In the genomic region with DNA sequence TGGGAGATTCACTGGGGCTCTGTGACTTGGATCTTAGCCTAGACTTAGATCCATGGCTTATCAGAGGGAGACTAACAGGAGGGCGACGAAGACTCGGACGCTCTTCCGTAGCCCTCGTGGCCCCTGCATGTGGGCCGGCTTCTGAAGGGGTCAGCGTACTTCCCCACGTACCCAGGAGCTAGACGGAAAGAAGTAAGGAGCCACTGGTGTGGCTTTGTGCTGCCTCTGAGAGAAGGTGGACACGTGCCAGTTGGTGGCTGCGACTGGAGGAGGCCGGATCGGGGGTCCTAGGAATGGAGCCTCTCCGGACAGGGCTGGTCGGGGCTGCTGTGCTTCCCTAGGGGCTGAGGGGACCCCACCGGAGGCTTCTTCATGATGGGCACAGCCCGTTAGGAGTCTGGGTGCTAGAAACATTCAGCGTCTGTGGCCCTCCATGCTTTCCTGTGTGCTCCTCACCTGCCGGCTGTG, we compare ENCODE assay signal across 8 cellular contexts. TPM values are rescaled to one million over a fixed set of nuclear protein-coding genes. Genes with fewer than 3 reads are reported as not detected.
DNase-seq lines count a peak whose midpoint lies in the region; TF ChIP-seq lines count a peak whose summit lies in the region.

No MANE protein-coding gene starts in this region.

- 69 to 91% methylated on average over 20 of the region's 20 CpGs for WGBS in tibial nerve, 2 donors

- TF ChIP-seq EP300 in tibial nerve (IDR thresholded peaks at IDR 0.05) = no peak

- H3K4me1 ChIP-seq in right atrium auricular region = peaks cover 0 to 9% of the 10 kb centered on the region in 2 donors
- H3K4me1 ChIP-seq in tibial nerve = peaks cover 0 to 17% (median 3%) of the 10 kb centered on the region in 4 donors
- no peaks in the 10 kb centered on the region for H3K4me1 ChIP-seq in BE2C

- peaks cover 0 to 8% of the 10 kb centered on the region in 2 donors for H3K27me3 ChIP-seq in right atrium auricular region
- peaks cover 0 to 28% of the 10 kb centered on the region in 2 donors for H3K27me3 ChIP-seq in tibial nerve
- no peaks in the 10 kb centered on the region; the same call in 1 of the 2 replicates for H3K27me3 ChIP-seq in MG63
- no peaks in the 10 kb centered on the region for H3K27me3 ChIP-seq in BE2C

- CTCF ChIA-PET in activated CD4-positive, alpha-beta memory T cell treated with anti-CD3 and anti-CD28 coated beads, Interleukin-2, amount 10 ng/mL, durations not matched to agents 7 days and 5 days (lab: Charles Lee) = interaction anchor here (1.2 to 8.4 kb wide), 5 partner anchors 9 to 112 kb away, joined by 3 to 78 read pairs (median 5); no protein-coding TSS in a partner anchor

- peak; percentile 71 for DNase-seq in activated effector memory CD4-positive, alpha-beta T cell treated with anti-CD3 and anti-CD28 coated beads, Interleukin-2, amount 50 U/mL, for 16 hours
- DNase-seq in activated effector memory CD4-positive, alpha-beta T cell treated with Interleukin-2 at 50 U/mL for 16 hours = no peak
- no peak for DNase-seq in activated CD4-positive, alpha-beta memory T cell treated with anti-CD3 and anti-CD28 coated beads, Interleukin-2, amount 10 ng/mL, durations not matched to agents 7 days and 5 days
- DNase-seq in right atrium auricular region (ENCODE audit: low spot score) = no peak
- DNase-seq in tibial nerve (ENCODE audit: low spot score in 2 of 2) = no peak
- no peak for DNase-seq in MG63
- DNase-seq in BE2C = no peak
- DNase-seq in NAMALWA (ENCODE audit: low spot score) = no peak

- no peaks in the 10 kb centered on the region for H3K9me3 Mint-ChIP-seq in activated CD4-positive, alpha-beta memory T cell treated with anti-CD3 and anti-CD28 coated beads, Interleukin-2, amount 10 ng/mL, durations not matched to agents 7 days and 5 days

- peaks cover 57% of the 10 kb centered on the region for H3K36me3 Mint-ChIP-seq in activated CD4-positive, alpha-beta memory T cell treated with anti-CD3 and anti-CD28 coated beads, Interleukin-2, amount 10 ng/mL, durations not matched to agents 7 days and 5 days (ENCODE audit: low read depth)

- H3K27ac ChIP-seq in right atrium auricular region (peak overlapping the region; percentile 52 to 63), tibial nerve (peak overlapping the region in 3 of 4 donors; percentile 3 to 78 (median 68))

- no peaks in the 10 kb centered on the region for H3K27me3 Mint-ChIP-seq in activated CD4-positive, alpha-beta memory T cell treated with anti-CD3 and anti-CD28 coated beads, Interleukin-2, amount 10 ng/mL, durations not matched to agents 7 days and 5 days

- H3K4me3 ChIP-seq in right atrium auricular region (peak overlapping the region; percentile 42 to 59), tibial nerve (peak overlapping the region; percentile 39 to 58 (median 46)), MG63 (no peak overlapping the region), BE2C (ENCODE audit: low read depth, low read length) (no peak overlapping the region)

- H3K36me3 ChIP-seq in right atrium auricular region = no peaks in the 10 kb centered on the region
- H3K36me3 ChIP-seq in tibial nerve = no peaks in the 10 kb centered on the region
- H3K36me3 ChIP-seq in MG63 = no peaks in the 10 kb centered on the region
- no peaks in the 10 kb centered on the region for H3K36me3 ChIP-seq in BE2C

- peak overlapping the region; percentile 73 for H3K4me3 Mint-ChIP-seq in activated CD4-positive, alpha-beta memory T cell treated with anti-CD3 and anti-CD28 coated beads, Interleukin-2, amount 10 ng/mL, durations not matched to agents 7 days and 5 days

- H3K27ac Mint-ChIP-seq in activated CD4-positive, alpha-beta memory T cell treated with anti-CD3 and anti-CD28 coated beads, Interleukin-2, amount 10 ng/mL, durations not matched to agents 7 days and 5 days = peak overlapping the region; percentile 84

- no peak for TF ChIP-seq POLR2A in tibial nerve (IDR thresholded peaks at IDR 0.05)

- H3K9me3 ChIP-seq in right atrium auricular region = no peaks in the 10 kb centered on the region
- no peaks in the 10 kb centered on the region for H3K9me3 ChIP-seq in tibial nerve
- no peaks in the 10 kb centered on the region for H3K9me3 ChIP-seq in MG63
- no peaks in the 10 kb centered on the region for H3K9me3 ChIP-seq in BE2C

- TF ChIP-seq CTCF in right atrium auricular region (IDR thresholded peaks at IDR 0.05) = no peak
- no peak for TF ChIP-seq CTCF in tibial nerve (IDR thresholded peaks at IDR 0.05)
- no peak for TF ChIP-seq CTCF in BE2C (IDR thresholded peaks at IDR 0.05; ENCODE audit: low read depth, low read length)

- H3K4me1 Mint-ChIP-seq in activated CD4-positive, alpha-beta memory T cell treated with anti-CD3 and anti-CD28 coated beads, Interleukin-2, amount 10 ng/mL, durations not matched to agents 7 days and 5 days = peaks cover 69% of the 10 kb centered on the region

- POLR2A ChIA-PET in activated CD4-positive, alpha-beta memory T cell treated with anti-CD3 and anti-CD28 coated beads, Interleukin-2, amount 10 ng/mL, durations not matched to agents 7 days and 5 days (lab: Charles Lee) = interaction anchor here (0.7 to 9.7 kb wide), 12 partner anchors 10 to 302 kb away, joined by 3 to 131 read pairs (median 4); partner anchors contain the start of genes NCBP2 and SENP5

RNA-seq across cellular contexts. Expression of gene NRROS, which starts 1.0 kb away (rescaled TPM):
- total RNA-seq in activated CD4-positive, alpha-beta memory T cell treated with anti-CD3 and anti-CD28 coated beads, Interleukin-2, amount 10 ng/mL, durations not matched to agents 7 days and 5 days = 10 to 100 TPM; 50.1 to 52.8 TPM
- 1 to 10 TPM; 2.4 to 4.8 TPM for total RNA-seq in right atrium auricular region
- total RNA-seq in tibial nerve = 10 to 100 TPM in 3 of 4 donors, 1 to 10 TPM in 1; 8.6 to 16.4 (median 12.7) TPM
- not detected in 2 replicates for total RNA-seq in MG63 (2014; rRNA removed; shearing (Covaris generic); ENCODE audit: low replicate concordance)
- polyA plus RNA-seq in BE2C (2012; ENCODE audit: insufficient read depth, insufficient read length, low read depth) = 17.0 TPM

Comparison
In these comparisons a context has a peak if more than half of its experiments do, and no peak if none do; other contexts are left out.
1. H3K4me3 ChIP-seq: peak in right atrium auricular region (2 of 2) and tibial nerve (4 of 4); none in MG63 (single experiment) and BE2C (single experiment).